In the genomic region with DNA sequence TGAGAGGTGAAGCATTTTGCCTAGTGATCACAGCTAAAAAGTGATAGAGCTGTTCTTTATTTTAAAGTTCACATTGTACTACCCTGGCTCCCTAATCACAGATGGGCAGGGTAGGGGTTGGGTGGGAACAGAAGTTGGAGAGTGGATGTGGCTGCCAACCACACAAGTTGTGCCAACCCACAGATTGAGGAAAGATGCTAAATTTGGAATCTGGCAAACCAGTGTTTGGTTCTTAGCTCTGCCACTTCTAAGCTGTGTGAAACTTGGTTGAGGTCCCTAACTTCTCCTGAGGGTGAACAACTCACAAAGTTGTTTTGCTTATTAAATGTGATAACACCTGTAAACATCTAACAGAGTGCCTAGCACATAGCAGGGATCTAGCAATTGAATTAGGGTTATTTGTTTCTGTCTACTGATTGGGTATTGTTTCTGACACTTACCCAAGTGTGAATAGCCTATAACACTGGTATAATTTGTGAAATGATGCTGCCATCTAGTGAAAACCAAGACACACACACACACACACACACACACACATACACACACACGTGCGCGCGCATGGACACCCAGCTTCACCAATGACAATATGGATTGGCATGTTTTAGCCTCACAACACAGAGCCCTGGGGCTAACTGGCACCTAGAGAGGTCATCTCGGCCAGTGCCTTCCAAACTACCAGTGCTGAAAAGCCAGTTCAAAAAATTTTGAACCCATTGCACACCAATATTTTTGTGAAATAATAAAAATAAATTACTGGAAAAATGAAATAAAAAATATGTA, we compare ENCODE assay signal across 9 cellular contexts. TPM values are rescaled to one million over a fixed set of nuclear protein-coding genes. Genes with fewer than 3 reads are reported as not detected.
DNase-seq lines count a peak whose midpoint lies in the region; ATAC-seq and TF ChIP-seq lines count a peak whose summit lies in the region.
"Had no signal": no experiment of that assay in that cellular context is flagged by ENCODE, and none has a peak within 500 bp of the region (broad histone marks: within the 10 kb centered on the region; RNA-seq: fewer than 3 reads in every experiment).

No MANE protein-coding gene starts in this region.

- H2BK12ac ChIP-seq in neuronal stem cell (ENCODE audit: low read length): no peak overlapping the region

- no peak overlapping the region for H3K27ac Mint-ChIP-seq in endothelial cell (ENCODE audit: unreplicated experiment)

- no peaks in the 10 kb centered on the region for H3K27me3 Mint-ChIP-seq in endothelial cell (ENCODE audit: unreplicated experiment)

- H3K9me3 ChIP-seq in OCI-LY1 (ENCODE audit: low read length) (no peaks in the 10 kb centered on the region), smooth muscle cell (replicated peaks; ENCODE audit: low read depth) (no peaks in the 10 kb centered on the region), neuronal stem cell (replicated peaks in 1 of 2; ENCODE audit: control insufficient read depth in 2 of 2, insufficient read depth in 1 of 2, low read depth in 1 of 2, low read length in 2 of 2) (no peaks in the 10 kb centered on the region)
- H3K9me3 ChIP-seq: HAP-1 had no signal

- H3K4me1 ChIP-seq in OCI-LY1 (ENCODE audit: insufficient read depth, low read length, severe bottlenecking) (no peaks in the 10 kb centered on the region), smooth muscle cell (ENCODE audit: low read depth) (no peaks in the 10 kb centered on the region), neuronal stem cell (ENCODE audit: control insufficient read depth in 2 of 2, insufficient read depth in 1 of 2, low read depth in 1 of 2, low read length in 2 of 2) (no peaks in the 10 kb centered on the region)
- H3K4me1 ChIP-seq: HAP-1 had no signal

- no peak overlapping the region for H3K18ac ChIP-seq in neuronal stem cell (ENCODE audit: low read length)

- no peak overlapping the region for H2BK15ac ChIP-seq in neuronal stem cell (ENCODE audit: low read length)

- H3F3A ChIP-seq in OCI-LY1 (ENCODE audit: insufficient read depth, low read length): no peaks in the 10 kb centered on the region
- no peaks in the 10 kb centered on the region for H3F3A ChIP-seq in smooth muscle cell (ENCODE audit: low read depth)

- no peaks in the 10 kb centered on the region for H3K9me3 Mint-ChIP-seq in endothelial cell (ENCODE audit: unreplicated experiment)

- DNase-seq in COR-L47 (lab: John Stamatoyannopoulos, UW): peak; percentile 34
- peak; percentile 26 for DNase-seq in endothelial cell (ENCODE audit: low spot score)
- DNase-seq in smooth muscle cell (lab: John Stamatoyannopoulos, UW; ENCODE audit: unreplicated experiment): no peak
- no peak for DNase-seq in neuronal stem cell (ENCODE audit: low spot score)
- DNase-seq in KG1 (lab: John Stamatoyannopoulos, UW): no peak

- WGBS in smooth muscle cell (ENCODE audit: low lambda C conversion rate): 91% methylated on average over 5 of the region's 5 CpGs
- no CpG with 5 or more reads among the region's 5 CpGs for WGBS in neuronal stem cell (ENCODE audit: extremely low coverage in 2 of 2, insufficient read length in 2 of 2, insufficient replicate concordance in 1 of 2), 2 donors

- H3K9ac ChIP-seq in OCI-LY1 (ENCODE audit: low read length) (no peak overlapping the region), smooth muscle cell (ENCODE audit: low read depth) (no peak overlapping the region), neuronal stem cell (ENCODE audit: low read depth, low read length, poor library complexity) (no peak overlapping the region)

- no peak overlapping the region for H2BK120ac ChIP-seq in neuronal stem cell (ENCODE audit: low read depth, low read length)

- no peaks in the 10 kb centered on the region for H3K27me3 ChIP-seq in OCI-LY1 (ENCODE audit: insufficient read depth, low read length)
- H3K27me3 ChIP-seq in smooth muscle cell (ENCODE audit: low read depth): no peaks in the 10 kb centered on the region
- H3K27me3 ChIP-seq in neuronal stem cell (ENCODE audit: control insufficient read depth in 3 of 3, insufficient read depth in 3 of 3, low read depth in 1 of 3, low read length in 3 of 3): no peaks in the 10 kb centered on the region

- H2BK5ac ChIP-seq in neuronal stem cell (ENCODE audit: low read length): no peak overlapping the region

- H3K4me2 ChIP-seq in OCI-LY1 (ENCODE audit: low read length) (no peak overlapping the region), smooth muscle cell (no peak overlapping the region), neuronal stem cell (ENCODE audit: insufficient read depth, low read length, poor library complexity, severe bottlenecking) (no peak overlapping the region)

- no peaks in the 10 kb centered on the region for H4K20me1 ChIP-seq in OCI-LY1 (ENCODE audit: insufficient read depth, low read length)
- no peaks in the 10 kb centered on the region for H4K20me1 ChIP-seq in smooth muscle cell (ENCODE audit: low read depth)

- no peaks in the 10 kb centered on the region for H3K9me2 ChIP-seq in OCI-LY1 (ENCODE audit: low read depth, low read length)

- TF ChIP-seq CTCF in OCI-LY1 (IDR thresholded peaks at IDR 0.05; ENCODE audit: low read length): peak; percentile 24; the same call in 1 of the 2 replicates
- no peak for TF ChIP-seq CTCF in endothelial cell (IDR thresholded peaks at IDR 0.05; ENCODE audit: unreplicated experiment)
- TF ChIP-seq CTCF in smooth muscle cell (IDR thresholded peaks at IDR 0.05; ENCODE audit: borderline replicate concordance, insufficient read depth, poor library complexity, severe bottlenecking): peak; percentile 12

- H3K79me1 ChIP-seq in neuronal stem cell (ENCODE audit: low read depth, low read length): no peaks in the 10 kb centered on the region

- no peak overlapping the region for H3K23ac ChIP-seq in neuronal stem cell (ENCODE audit: low read depth, low read length, poor library complexity)

- H3K36me3 ChIP-seq in OCI-LY1 (ENCODE audit: insufficient read depth, low read length) (no peaks in the 10 kb centered on the region), smooth muscle cell (ENCODE audit: low read depth) (no peaks in the 10 kb centered on the region), neuronal stem cell (replicated peaks in 1 of 2; ENCODE audit: control insufficient read depth in 2 of 2, insufficient read depth in 2 of 2, low read length in 2 of 2) (no peaks in the 10 kb centered on the region)
- H3K36me3 ChIP-seq: HAP-1 had no signal

- H2AK5ac ChIP-seq in neuronal stem cell (ENCODE audit: low read depth, low read length): no peak overlapping the region

- H3K36me3 Mint-ChIP-seq in endothelial cell (ENCODE audit: low read depth, unreplicated experiment): no peaks in the 10 kb centered on the region

- H3K4ac ChIP-seq in neuronal stem cell (ENCODE audit: low read length): no peak overlapping the region

- no peak overlapping the region for H3K14ac ChIP-seq in neuronal stem cell (ENCODE audit: low read length)

- H3K4me1 Mint-ChIP-seq in endothelial cell (ENCODE audit: unreplicated experiment): no peaks in the 10 kb centered on the region

- H2AFZ ChIP-seq in OCI-LY1 (ENCODE audit: low read length) (no peak overlapping the region), smooth muscle cell (ENCODE audit: low read depth) (no peak overlapping the region), neuronal stem cell (ENCODE audit: low read length) (no peak overlapping the region)

- no peak overlapping the region for H3K4me3 Mint-ChIP-seq in endothelial cell (ENCODE audit: unreplicated experiment)

- H4K91ac ChIP-seq in neuronal stem cell (ENCODE audit: low read depth, low read length, poor library complexity): no peak overlapping the region

- H3K4me3 ChIP-seq in OCI-LY1 (ENCODE audit: low read depth, low read length, poor library complexity, severe bottlenecking): no peak overlapping the region
- H3K4me3 ChIP-seq in smooth muscle cell: no peak overlapping the region
- H3K4me3 ChIP-seq in neuronal stem cell (ENCODE audit: low read length in 2 of 2): no peak overlapping the region
- H3K4me3 ChIP-seq: HAP-1 had no signal

- peak; percentile 24 for ATAC-seq in GM19468 (IDR thresholded peaks at IDR 0.05; ENCODE audit: extremely low read depth, unreplicated experiment)
- no peak for ATAC-seq in GM21423 (IDR thresholded peaks at IDR 0.05; ENCODE audit: unreplicated experiment)

- no peak overlapping the region for H4K8ac ChIP-seq in neuronal stem cell (ENCODE audit: low read depth, low read length)

- H3K27ac ChIP-seq in OCI-LY1 (ENCODE audit: low read depth, low read length, poor library complexity, severe bottlenecking) (no peak overlapping the region), smooth muscle cell (ENCODE audit: low read depth) (no peak overlapping the region), neuronal stem cell (replicated peaks; ENCODE audit: low read length) (no peak overlapping the region)

- H3K79me2 ChIP-seq in OCI-LY1 (ENCODE audit: insufficient read depth, low read length): no peaks in the 10 kb centered on the region
- H3K79me2 ChIP-seq in smooth muscle cell (ENCODE audit: low read depth): no peaks in the 10 kb centered on the region

RNA-seq across cellular contexts. Expression of gene ADGRG7, which starts 25.3 kb away (rescaled TPM):
- not detected for total RNA-seq in endothelial cell (ENCODE audit: unreplicated experiment)
- total RNA-seq in smooth muscle cell: 0.04 TPM in 1 of 2 replicates, not detected in the other
- not detected in 2 replicates for polyA plus RNA-seq in smooth muscle cell
- not detected for polyA plus RNA-seq in neuronal stem cell (2013, experiment 1 of 2)
- polyA plus RNA-seq in neuronal stem cell (2013, experiment 2 of 2): not detected

Comparison
In these comparisons a context has a peak if more than half of its experiments do, and no peak if none do; other contexts are left out.
1. DNase-seq: peak in COR-L47 (single experiment) and endothelial cell (single experiment); none in smooth muscle cell (single experiment), neuronal stem cell (single experiment) and KG1 (single experiment).